ENCODE assay signal across 24 cellular contexts in genomic region chr1:81573458-81573857, GRCh38.
"Had no signal": no experiment of that assay in that cellular context is flagged by ENCODE, and none has a peak within 500 bp of the region (broad histone marks: within the 10 kb centered on the region; RNA-seq: fewer than 3 reads in every experiment).

No MANE protein-coding gene starts in this region.

- H3K4me2 ChIP-seq: hepatocyte had no signal

- H3K4me3 Mint-ChIP-seq: naive thymus-derived CD8-positive, alpha-beta T cell; nephron; neural crest cell; stimulated activated effector memory CD8-positive, alpha-beta T cell treated with anti-CD3 and anti-CD28 coated beads, Interleukin-12 subunit alpha, Interleukin-12 subunit beta, amount 100 ng/mL, for 72 hours; stimulated activated naive CD8-positive, alpha-beta T cell treated with anti-CD3 and anti-CD28 coated beads, Interleukin-15, Interleukin-2, amounts not matched to agents 100 ng/mL and 50 ng/mL, for 24 hours had no signal

- H3K36me3 ChIP-seq: lower lobe of right lung, pancreas, prostate gland, spleen, transverse colon, upper lobe of left lung, vagina had no signal

- ATAC-seq: lower lobe of right lung; naive thymus-derived CD8-positive, alpha-beta T cell; pancreas; sciatic nerve; stimulated activated effector memory CD8-positive, alpha-beta T cell treated with anti-CD3 and anti-CD28 coated beads, Interleukin-12 subunit alpha, Interleukin-12 subunit beta, amount 100 ng/mL, for 72 hours had no signal

- H3K4me1 Mint-ChIP-seq: naive thymus-derived CD8-positive, alpha-beta T cell; stimulated activated effector memory CD8-positive, alpha-beta T cell treated with anti-CD3 and anti-CD28 coated beads, Interleukin-12 subunit alpha, Interleukin-12 subunit beta, amount 100 ng/mL, for 72 hours had no signal

- H2AFZ ChIP-seq: hepatocyte had no signal

- H3K79me2 ChIP-seq: hepatocyte had no signal

- H3K27me3 ChIP-seq: hepatocyte, pancreas, spleen, transverse colon, upper lobe of left lung, vagina had no signal

- H3K9me3 Mint-ChIP-seq: nephron; neural crest cell; stimulated activated naive CD8-positive, alpha-beta T cell treated with anti-CD3 and anti-CD28 coated beads, Interleukin-15, Interleukin-2, amounts not matched to agents 100 ng/mL and 50 ng/mL, for 24 hours had no signal

- H3K27ac Mint-ChIP-seq: naive thymus-derived CD8-positive, alpha-beta T cell; nephron; stimulated activated effector memory CD8-positive, alpha-beta T cell treated with anti-CD3 and anti-CD28 coated beads, Interleukin-12 subunit alpha, Interleukin-12 subunit beta, amount 100 ng/mL, for 72 hours; stimulated activated naive CD8-positive, alpha-beta T cell treated with anti-CD3 and anti-CD28 coated beads, Interleukin-15, Interleukin-2, amounts not matched to agents 100 ng/mL and 50 ng/mL, for 24 hours had no signal

- H3K27ac ChIP-seq: hepatocyte, lower lobe of right lung, pancreas, prostate gland, skin epidermis, spleen, transverse colon, upper lobe of left lung, vagina had no signal

- DNase-seq: islet precursor cell; lower lobe of right lung; mammary epithelial cell; mesenchymal stem cell; naive thymus-derived CD8-positive, alpha-beta T cell; nucleus accumbens; pancreas; posterior cingulate gyrus; retina; right cardiac atrium; spleen; stimulated activated CD4-positive, alpha-beta T cell treated with anti-CD3 and anti-CD28 coated beads, Interleukin-4, amount 100 ng/mL, for 24 hours; stimulated activated naive CD4-positive, alpha-beta T cell; transverse colon; upper lobe of left lung had no signal

- H3K4me3 ChIP-seq: hepatocyte, lower lobe of right lung, pancreas, prostate gland, skin epidermis, transverse colon, upper lobe of left lung, vagina had no signal

- H3K9me3 ChIP-seq: lower lobe of right lung, pancreas, prostate gland, spleen, transverse colon, upper lobe of left lung, vagina had no signal

- H3K36me3 Mint-ChIP-seq: naive thymus-derived CD8-positive, alpha-beta T cell; stimulated activated effector memory CD8-positive, alpha-beta T cell treated with anti-CD3 and anti-CD28 coated beads, Interleukin-12 subunit alpha, Interleukin-12 subunit beta, amount 100 ng/mL, for 72 hours had no signal

- H3K27me3 Mint-ChIP-seq: naive thymus-derived CD8-positive, alpha-beta T cell; stimulated activated naive CD8-positive, alpha-beta T cell treated with anti-CD3 and anti-CD28 coated beads, Interleukin-15, Interleukin-2, amounts not matched to agents 100 ng/mL and 50 ng/mL, for 24 hours had no signal

- H3K4me1 ChIP-seq: lower lobe of right lung, pancreas, prostate gland, transverse colon, vagina had no signal
